ENCODE assay signal across 1 cellular context in the genomic region with DNA sequence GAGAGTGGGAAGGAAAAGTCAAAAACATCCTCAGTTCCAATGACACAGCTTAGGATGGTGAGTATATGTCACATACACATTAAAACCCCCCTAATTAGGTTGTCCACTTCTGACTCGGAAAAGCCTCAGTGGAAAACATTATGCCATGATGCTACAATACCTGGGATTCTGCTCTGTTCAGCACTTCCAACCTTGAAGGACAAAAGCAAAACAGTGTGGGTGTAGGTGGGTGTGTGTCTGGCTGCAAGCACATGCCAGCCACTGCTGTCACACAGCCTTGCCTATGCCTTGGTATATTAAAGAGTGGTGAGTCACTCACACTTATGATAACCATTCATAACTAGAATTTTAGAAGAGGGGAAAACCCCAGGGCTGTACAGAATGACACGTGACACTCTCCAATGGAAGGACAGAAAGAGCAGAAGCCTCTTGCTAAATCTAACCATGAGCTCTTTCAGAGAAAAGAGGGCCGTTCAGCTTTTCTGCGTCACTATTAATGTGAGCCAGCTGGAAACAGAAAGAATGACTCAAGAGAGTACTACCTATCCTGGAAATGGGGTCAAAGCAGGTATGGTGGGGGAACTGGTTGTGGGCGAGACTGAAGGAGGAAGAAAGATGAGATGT.
TF ChIP-seq lines count a peak whose summit lies in the region.

No MANE protein-coding gene starts in this region.

TF ChIP-seq in WTC11, 78 proteins besides CTCF, POLR2A, EP300 and RAD21 (continued from another document):
- TF ChIP-seq, protein P1, sequence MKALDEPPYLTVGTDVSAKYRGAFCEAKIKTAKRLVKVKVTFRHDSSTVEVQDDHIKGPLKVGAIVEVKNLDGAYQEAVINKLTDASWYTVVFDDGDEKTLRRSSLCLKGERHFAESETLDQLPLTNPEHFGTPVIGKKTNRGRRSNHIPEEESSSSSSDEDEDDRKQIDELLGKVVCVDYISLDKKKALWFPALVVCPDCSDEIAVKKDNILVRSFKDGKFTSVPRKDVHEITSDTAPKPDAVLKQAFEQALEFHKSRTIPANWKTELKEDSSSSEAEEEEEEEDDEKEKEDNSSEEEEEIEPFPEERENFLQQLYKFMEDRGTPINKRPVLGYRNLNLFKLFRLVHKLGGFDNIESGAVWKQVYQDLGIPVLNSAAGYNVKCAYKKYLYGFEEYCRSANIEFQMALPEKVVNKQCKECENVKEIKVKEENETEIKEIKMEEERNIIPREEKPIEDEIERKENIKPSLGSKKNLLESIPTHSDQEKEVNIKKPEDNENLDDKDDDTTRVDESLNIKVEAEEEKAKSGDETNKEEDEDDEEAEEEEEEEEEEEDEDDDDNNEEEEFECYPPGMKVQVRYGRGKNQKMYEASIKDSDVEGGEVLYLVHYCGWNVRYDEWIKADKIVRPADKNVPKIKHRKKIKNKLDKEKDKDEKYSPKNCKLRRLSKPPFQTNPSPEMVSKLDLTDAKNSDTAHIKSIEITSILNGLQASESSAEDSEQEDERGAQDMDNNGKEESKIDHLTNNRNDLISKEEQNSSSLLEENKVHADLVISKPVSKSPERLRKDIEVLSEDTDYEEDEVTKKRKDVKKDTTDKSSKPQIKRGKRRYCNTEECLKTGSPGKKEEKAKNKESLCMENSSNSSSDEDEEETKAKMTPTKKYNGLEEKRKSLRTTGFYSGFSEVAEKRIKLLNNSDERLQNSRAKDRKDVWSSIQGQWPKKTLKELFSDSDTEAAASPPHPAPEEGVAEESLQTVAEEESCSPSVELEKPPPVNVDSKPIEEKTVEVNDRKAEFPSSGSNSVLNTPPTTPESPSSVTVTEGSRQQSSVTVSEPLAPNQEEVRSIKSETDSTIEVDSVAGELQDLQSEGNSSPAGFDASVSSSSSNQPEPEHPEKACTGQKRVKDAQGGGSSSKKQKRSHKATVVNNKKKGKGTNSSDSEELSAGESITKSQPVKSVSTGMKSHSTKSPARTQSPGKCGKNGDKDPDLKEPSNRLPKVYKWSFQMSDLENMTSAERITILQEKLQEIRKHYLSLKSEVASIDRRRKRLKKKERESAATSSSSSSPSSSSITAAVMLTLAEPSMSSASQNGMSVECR (CRISPR knock-in tag; IDR thresholded peaks at IDR 0.05; ENCODE audit: borderline replicate concordance) = no peak
- TF ChIP-seq, protein P2, sequence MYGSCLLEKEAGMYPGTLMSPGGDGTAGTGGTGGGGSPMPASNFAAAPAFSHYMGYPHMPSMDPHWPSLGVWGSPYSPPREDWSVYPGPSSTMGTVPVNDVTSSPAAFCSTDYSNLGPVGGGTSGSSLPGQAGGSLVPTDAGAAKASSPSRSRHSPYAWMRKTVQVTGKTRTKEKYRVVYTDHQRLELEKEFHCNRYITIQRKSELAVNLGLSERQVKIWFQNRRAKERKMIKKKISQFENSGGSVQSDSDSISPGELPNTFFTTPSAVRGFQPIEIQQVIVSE (CRISPR knock-in tag; IDR thresholded peaks at IDR 0.05; ENCODE audit: borderline replicate concordance) = no peak
- TF ChIP-seq, protein P3, sequence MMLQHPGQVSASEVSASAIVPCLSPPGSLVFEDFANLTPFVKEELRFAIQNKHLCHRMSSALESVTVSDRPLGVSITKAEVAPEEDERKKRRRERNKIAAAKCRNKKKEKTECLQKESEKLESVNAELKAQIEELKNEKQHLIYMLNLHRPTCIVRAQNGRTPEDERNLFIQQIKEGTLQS (CRISPR knock-in tag; conservative IDR thresholded peaks at IDR 0.05) = no peak
- TF ChIP-seq GRHL2 (CRISPR knock-in tag; IDR thresholded peaks at IDR 0.05; ENCODE audit: insufficient replicate concordance, severe bottlenecking) (no peak), TEAD4 (CRISPR knock-in tag; IDR thresholded peaks at IDR 0.05) (no peak), TEAD1 (CRISPR knock-in tag; IDR thresholded peaks at IDR 0.05) (no peak), E2F1 (CRISPR knock-in tag; IDR thresholded peaks at IDR 0.05) (no peak), FOXJ3 (CRISPR knock-in tag; IDR thresholded peaks at IDR 0.05; ENCODE audit: borderline replicate concordance) (no peak), ZNF423 (CRISPR knock-in tag; IDR thresholded peaks at IDR 0.05) (no peak), ELF4 (CRISPR knock-in tag; IDR thresholded peaks at IDR 0.05; ENCODE audit: low read depth) (no peak), JAZF1 (CRISPR knock-in tag; IDR thresholded peaks at IDR 0.05) (no peak), ZNF219 (CRISPR knock-in tag; IDR thresholded peaks at IDR 0.05; ENCODE audit: borderline replicate concordance) (no peak)
